Comparison of ENCODE assay signal across 8 cellular contexts in the genomic region with DNA sequence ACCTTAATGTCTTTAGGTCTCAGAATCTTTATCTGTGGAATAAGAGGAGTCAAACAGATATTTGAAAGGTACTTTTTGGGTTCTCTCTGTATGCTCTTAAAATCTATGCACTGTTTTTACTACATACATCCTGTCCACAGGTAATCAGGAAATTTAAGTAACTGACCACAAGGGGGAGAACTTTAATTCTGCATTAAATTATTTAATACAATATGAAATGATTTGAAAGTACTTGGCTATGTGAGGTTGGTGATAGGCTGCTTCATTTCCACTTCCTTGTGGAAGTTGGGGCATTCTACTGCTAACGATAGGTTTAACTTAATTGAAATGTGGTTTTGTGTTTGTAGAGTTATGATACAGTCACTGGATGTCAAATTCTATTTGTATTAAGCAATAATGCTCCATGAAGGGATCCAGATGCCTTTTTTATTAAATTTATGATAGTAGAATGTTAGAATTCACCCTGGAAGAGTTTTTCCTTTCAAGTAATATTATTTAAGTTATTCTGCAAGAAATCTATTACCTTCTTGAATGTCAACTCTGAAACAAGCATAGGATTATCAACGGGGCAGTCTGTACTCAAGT. TPM values are rescaled to one million over a fixed set of nuclear protein-coding genes. Genes with fewer than 3 reads are reported as not detected.
DNase-seq lines count a peak whose midpoint lies in the region; ATAC-seq, FAIRE-seq and TF ChIP-seq lines count a peak whose summit lies in the region.

No MANE protein-coding gene starts in this region.

- 89% methylated on average over 2 of the region's 2 CpGs; no CpG with 5 or more reads in 1 of the 2 experiments for whole genome bisulfite sequencing in H1 (ENCODE audit: extremely low coverage in 1 of 2, insufficient coverage in 1 of 2, insufficient read length in 1 of 2, insufficient replicate concordance in 2 of 2, low coverage in 1 of 2, low lambda C conversion rate in 2 of 2, missing lambda C conversion rate in 1 of 2), 2 experiments

- H2AK5ac ChIP-seq in H1 (ENCODE audit: low read depth, low read length): no peak overlapping the region

- peak; percentile 36 for DNase-seq in A172 (ENCODE audit: low spot score)
- DNase-seq in GM12864 (ENCODE audit: low read depth): no peak
- peak; percentile 5 for DNase-seq in NCI-H2081 treated with DMSO at 0.1 percent for 48 hours (lab: John Stamatoyannopoulos, UW)
- DNase-seq in H1 (ENCODE audit: low read depth in 1 of 2, low spot score in 2 of 2): no peak
- peak; percentile 1 for DNase-seq in smooth muscle cell of the brain vasculature (ENCODE audit: low read depth, low spot score)
- no peak for DNase-seq in HuH-7 (ENCODE audit: low spot score)
- DNase-seq in NCI-H2107 treated with DMSO at 0.1 percent for 48 hours (lab: John Stamatoyannopoulos, UW; ENCODE audit: unreplicated experiment): no peak

- H3K9ac ChIP-seq in H1 (replicated peaks in 1 of 4; ENCODE audit: extremely low read depth in 1 of 4, low read depth in 3 of 4, low read length in 3 of 4): no peak overlapping the region

- no peak for FAIRE-seq in H1 (lab: Jason Lieb, UNC)

- no peaks in the 10 kb centered on the region for H3K79me2 ChIP-seq in H1 (ENCODE audit: control insufficient read depth in 1 of 2, insufficient read depth in 2 of 2, low read length in 2 of 2)

- TF ChIP-seq RAD21 in H1 (IDR thresholded peaks at IDR 0.05 in 1 of 2, conservative IDR thresholded peaks at IDR 0.05 in 1 of 2; ENCODE audit: low read depth in 2 of 2, low read length in 2 of 2): no peak; a peak in 1 of 4 replicates

- ATAC-seq in HG03280 (IDR thresholded peaks at IDR 0.05; ENCODE audit: unreplicated experiment): no peak

- no peaks in the 10 kb centered on the region for H3K36me3 ChIP-seq in H1 (ENCODE audit: control insufficient read depth in 2 of 4, insufficient read depth in 4 of 4, low read length in 3 of 4)

- H3K23ac ChIP-seq in H1 (ENCODE audit: insufficient read length): no peak overlapping the region

- H3K79me1 ChIP-seq in H1 (ENCODE audit: low read depth, low read length): no peaks in the 10 kb centered on the region

- H2BK120ac ChIP-seq in H1 (replicated peaks; ENCODE audit: low read depth, low read length): no peak overlapping the region

- H3K27ac ChIP-seq in H1 (ENCODE audit: low read depth, low read length): no peak overlapping the region

- no peak overlapping the region for H4K5ac ChIP-seq in H1 (ENCODE audit: insufficient read length, low read depth, low read length)

- H3K14ac ChIP-seq in H1 (ENCODE audit: insufficient read length): no peak overlapping the region

- no peak overlapping the region for H2AFZ ChIP-seq in H1 (ENCODE audit: low read length)

- TF ChIP-seq EP300 in H1 (IDR thresholded peaks at IDR 0.05; ENCODE audit: borderline replicate concordance in 1 of 2, low read depth in 2 of 2, low read length in 2 of 2): no peak

- peak; percentile 37 for TF ChIP-seq CTCF in GM12864 (IDR thresholded peaks at IDR 0.05; ENCODE audit: low read depth, low read length, missing control alignments)
- TF ChIP-seq CTCF in H1 (IDR thresholded peaks at IDR 0.05; ENCODE audit: control extremely low read depth in 1 of 3, insufficient read depth in 1 of 3, low read depth in 1 of 3, low read length in 3 of 3): peak in 2 of 3 experiments; percentile 14 to 48; a peak in 2 of 4 replicates

- no peaks in the 10 kb centered on the region for H3K4me1 ChIP-seq in H1 (replicated peaks in 1 of 4; ENCODE audit: control insufficient read depth in 3 of 4, insufficient read depth in 4 of 4, low read length in 3 of 4)

- H2BK12ac ChIP-seq in H1 (ENCODE audit: low read depth, low read length): no peak overlapping the region

- no peaks in the 10 kb centered on the region for H3K23me2 ChIP-seq in H1 (ENCODE audit: low read depth, low read length)

- no peak overlapping the region for H2BK20ac ChIP-seq in H1 (ENCODE audit: low read length)

- no peak overlapping the region for H4K91ac ChIP-seq in H1 (replicated peaks; ENCODE audit: insufficient read length, low read length)

- no peaks in the 10 kb centered on the region for H3K9me3 ChIP-seq in H1 (ENCODE audit: insufficient read depth in 2 of 2, low read depth in 1 of 2, low read length in 1 of 2)

- POLR2A ChIA-PET in H1 (lab: Charles Lee; ENCODE audit: partially characterized antibody): no interaction called here

- H2BK15ac ChIP-seq in H1 (ENCODE audit: low read length): no peak overlapping the region

- H3K4me3 ChIP-seq in GM12864 (ENCODE audit: low read depth, low read length) (no peak overlapping the region), H1 (ENCODE audit: extremely low read depth in 1 of 4, insufficient read depth in 2 of 4, low read depth in 3 of 4, low read length in 4 of 4) (no peak overlapping the region)

- H3K56ac ChIP-seq in H1 (replicated peaks; ENCODE audit: insufficient read length, low read depth, low read length): no peak overlapping the region

- no peak overlapping the region for H3K4me2 ChIP-seq in H1 (ENCODE audit: insufficient read depth in 1 of 2, low read depth in 2 of 2, low read length in 2 of 2)

- no peak for TF ChIP-seq POLR2A in H1 (IDR thresholded peaks at IDR 0.05; ENCODE audit: control extremely low read depth in 1 of 2, low read depth in 2 of 2, low read length in 2 of 2)

- no peaks in the 10 kb centered on the region for H4K20me1 ChIP-seq in H1 (replicated peaks in 1 of 2; ENCODE audit: control insufficient read depth in 1 of 2, insufficient read depth in 2 of 2, low read length in 2 of 2)

- H3K18ac ChIP-seq in H1 (ENCODE audit: extremely low read depth, low read length): no peak overlapping the region

- CTCF ChIA-PET in H1 (lab: Charles Lee; ENCODE audit: partially characterized antibody): interaction anchor here (0.9 to 1.9 kb wide), 9 partner anchors 8 to 1047 kb away, joined by 3 to 13 read pairs (median 5); no protein-coding TSS in a partner anchor

- H3K4ac ChIP-seq in H1 (replicated peaks; ENCODE audit: insufficient read length, low read depth, low read length): no peak overlapping the region

- H2BK5ac ChIP-seq in H1 (ENCODE audit: low read depth, low read length): no peak overlapping the region

- H3K27me3 ChIP-seq in H1 (replicated peaks in 1 of 4; ENCODE audit: control insufficient read depth in 3 of 4, extremely low read depth in 1 of 4, insufficient read depth in 3 of 4, low read length in 3 of 4): no peaks in the 10 kb centered on the region

- H4K8ac ChIP-seq in H1 (ENCODE audit: extremely low read depth, insufficient read depth, low read length): no peak overlapping the region

TF ChIP-seq in H1, 55 proteins besides CTCF, POLR2A, EP300 and RAD21 (continues in another document):
- TF ChIP-seq BACH1 (IDR thresholded peaks at IDR 0.05; ENCODE audit: low read length) (no peak), POLR2AphosphoS5 (IDR thresholded peaks at IDR 0.05; ENCODE audit: low read depth, low read length) (no peak), USF2 (IDR thresholded peaks at IDR 0.05; ENCODE audit: low read length) (no peak), HDAC6 (IDR thresholded peaks at IDR 0.05; ENCODE audit: low read depth, low read length) (no peak), SIRT6 (IDR thresholded peaks at IDR 0.05; ENCODE audit: low read length) (no peak), NANOG (IDR thresholded peaks at IDR 0.05; ENCODE audit: insufficient read depth, low read depth, low read length, poor library complexity, severe bottlenecking) (no peak), ASH2L (IDR thresholded peaks at IDR 0.05; ENCODE audit: low read length) (no peak)

RNA-seq across cellular contexts. Expression of gene TEX47, which starts 6.0 kb away (rescaled TPM):
- total RNA-seq in A172 (2014; rRNA removed; shearing (Covaris generic)): not detected in 2 replicates
- total RNA-seq in H1 (2021; fragmentation: NEBNext Ultra II Directional; extraction: Animal tissue kit (Norgen Biotek cat#: 25700)): not detected in 2 replicates
- polyA plus RNA-seq in H1 (2011; rRNA removed): not detected in 2 replicates
- polyA plus RNA-seq in H1 (2011; cell fraction: cytosol; rRNA removed): not detected
- not detected for polyA plus RNA-seq in H1 (2011; cell fraction: nucleus; rRNA removed)
- not detected in 4 replicates for polyA plus RNA-seq in H1 (2012, experiment 1 of 2)
- polyA plus RNA-seq in H1 (2012, experiment 2 of 2): not detected
- polyA plus RNA-seq in H1 (2013, experiment 1 of 2): not detected
- not detected for polyA plus RNA-seq in H1 (2013, experiment 2 of 2)
- polyA minus RNA-seq in H1 (2011; rRNA and poly(A)+ RNA removed): not detected in 2 replicates
- not detected for polyA minus RNA-seq in H1 (2011; cell fraction: cytosol; rRNA and poly(A)+ RNA removed)
- not detected for polyA minus RNA-seq in H1 (2011; cell fraction: nucleus; rRNA and poly(A)+ RNA removed)

RNA-seq across cellular contexts. Expression of gene ZNF804B, which starts 30.1 kb away (rescaled TPM):
- not detected in 2 replicates for total RNA-seq in A172 (2014; rRNA removed; shearing (Covaris generic))
- total RNA-seq in H1 (2021; fragmentation: NEBNext Ultra II Directional; extraction: Animal tissue kit (Norgen Biotek cat#: 25700)): not detected in 2 replicates
- polyA plus RNA-seq in H1 (2011; rRNA removed): 0.02 TPM in 1 of 2 replicates, not detected in the other
- not detected for polyA plus RNA-seq in H1 (2011; cell fraction: cytosol; rRNA removed)
- polyA plus RNA-seq in H1 (2011; cell fraction: nucleus; rRNA removed): not detected
- not detected in 4 replicates for polyA plus RNA-seq in H1 (2012, experiment 1 of 2)
- not detected for polyA plus RNA-seq in H1 (2012, experiment 2 of 2)
- polyA plus RNA-seq in H1 (2013, experiment 1 of 2): not detected
- polyA plus RNA-seq in H1 (2013, experiment 2 of 2): under 0.01 TPM
- not detected in 2 replicates for polyA minus RNA-seq in H1 (2011; rRNA and poly(A)+ RNA removed)
- not detected for polyA minus RNA-seq in H1 (2011; cell fraction: cytosol; rRNA and poly(A)+ RNA removed)
- not detected for polyA minus RNA-seq in H1 (2011; cell fraction: nucleus; rRNA and poly(A)+ RNA removed)

Comparison
In these comparisons a context has a peak if more than half of its experiments do, and no peak if none do; other contexts are left out.
1. DNase-seq: peak in A172 (single experiment), NCI-H2081 treated with DMSO at 0.1 percent for 48 hours (single experiment) and smooth muscle cell of the brain vasculature (single experiment); none in GM12864 (single experiment), H1 (0 of 2), HuH-7 (single experiment) and NCI-H2107 treated with DMSO at 0.1 percent for 48 hours (single experiment).